In genomic region chr6:43712590-43712989, GRCh38 we compare ENCODE assay signal across 13 cellular contexts.
"Had no signal": no experiment of that assay in that cellular context is flagged by ENCODE, and none has a peak within 500 bp of the region (broad histone marks: within the 10 kb centered on the region; RNA-seq: fewer than 3 reads in every experiment).

No MANE protein-coding gene starts in this region.

- H3K9me3 Mint-ChIP-seq: activated CD4-positive, alpha-beta memory T cell treated with anti-CD3 and anti-CD28 coated beads for 36 hours; activated T-cell treated with anti-CD3 and anti-CD28 coated beads, Interleukin-2, amount 50 U/mL, for 24 hours; natural killer cell; stimulated activated naive B cell treated with anti-CD40 and anti-IgM and Interleukin-4, amounts not matched to agents 10 μg/mL and 1 μg/mL and 100 μg/mL, for 72 hours had no signal

- H3K4me3 Mint-ChIP-seq: activated CD4-positive, alpha-beta memory T cell treated with anti-CD3 and anti-CD28 coated beads for 36 hours; activated T-cell treated with anti-CD3 and anti-CD28 coated beads, Interleukin-2, amount 50 U/mL, for 24 hours; natural killer cell; stimulated activated naive B cell treated with anti-CD40 and anti-IgM and Interleukin-4, amounts not matched to agents 10 μg/mL and 1 μg/mL and 100 μg/mL, for 72 hours had no signal

- H3K4me3 ChIP-seq: tibial artery had no signal

- H3K4me1 Mint-ChIP-seq: natural killer cell had no signal

- ATAC-seq: esophagus mucosa; natural killer cell; stimulated activated naive B cell treated with anti-CD40 and anti-IgM and Interleukin-4, amounts not matched to agents 10 μg/mL and 1 μg/mL and 100 μg/mL, for 72 hours had no signal

- H3K36me3 ChIP-seq: tibial artery had no signal

- DNase-seq: activated CD4-positive, alpha-beta memory T cell treated with anti-CD3 and anti-CD28 coated beads for 36 hours; activated naive CD4-positive, alpha-beta T cell treated with anti-CD3 and anti-CD28 coated beads, Interleukin-2, amount 50 U/mL, for 16 hours; activated T-cell treated with anti-CD3 and anti-CD28 coated beads, Interleukin-2, amount 50 U/mL, for 24 hours; hippocampal formation; mesenchymal stem cell; natural killer cell; stimulated activated naive B cell treated with anti-CD40 and anti-IgM and Interleukin-4, amounts not matched to agents 10 μg/mL and 1 μg/mL and 100 μg/mL, for 72 hours; T-helper 9 cell; tibial artery had no signal

- H3K27ac Mint-ChIP-seq: activated CD4-positive, alpha-beta memory T cell treated with anti-CD3 and anti-CD28 coated beads for 36 hours; activated T-cell treated with anti-CD3 and anti-CD28 coated beads, Interleukin-2, amount 50 U/mL, for 24 hours; natural killer cell had no signal

- H3K9me3 ChIP-seq: tibial artery had no signal

- H3K27ac ChIP-seq: tibial artery had no signal

- H3K36me3 Mint-ChIP-seq: activated CD4-positive, alpha-beta memory T cell treated with anti-CD3 and anti-CD28 coated beads for 36 hours; natural killer cell; stimulated activated naive B cell treated with anti-CD40 and anti-IgM and Interleukin-4, amounts not matched to agents 10 μg/mL and 1 μg/mL and 100 μg/mL, for 72 hours had no signal

- FAIRE-seq: astrocyte, keratinocyte, urothelium cell line had no signal
